Comparison of ENCODE assay signal across 11 cellular contexts in the genomic region with DNA sequence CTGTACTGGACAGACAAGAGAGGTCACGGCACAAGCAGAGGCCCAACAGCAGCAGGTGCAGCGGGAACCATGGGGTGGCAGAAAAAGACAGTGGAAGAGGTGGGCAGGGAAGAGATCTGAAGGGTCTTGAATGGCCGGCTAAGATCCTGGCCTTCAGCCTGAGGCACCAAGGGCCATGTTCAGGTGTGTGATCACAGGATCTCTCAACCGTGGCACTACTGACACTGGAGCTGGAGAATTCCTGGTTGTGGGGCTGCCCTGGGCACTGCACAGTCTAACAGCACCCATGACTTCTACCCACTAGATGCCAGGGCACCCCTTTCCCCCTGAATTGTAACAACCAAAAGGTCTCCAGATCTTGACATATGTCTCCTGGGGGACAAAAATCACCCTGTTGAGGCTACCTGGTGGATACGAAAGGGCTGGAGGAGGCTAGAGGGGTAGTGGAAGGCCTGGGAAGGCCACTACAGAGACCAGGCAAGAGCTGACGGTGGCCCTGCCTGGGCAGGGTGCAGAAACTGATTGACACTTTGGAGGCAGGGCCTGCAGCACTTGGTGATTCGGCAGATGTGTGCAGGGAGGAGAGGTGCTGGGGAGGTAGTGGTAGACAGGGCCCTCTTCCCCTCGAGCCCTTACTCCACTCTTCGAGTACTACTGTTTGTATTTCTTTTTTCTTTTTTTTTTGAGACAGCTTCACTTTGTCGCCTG. TPM values are rescaled to one million over a fixed set of nuclear protein-coding genes. Genes with fewer than 3 reads are reported as not detected.
DNase-seq lines count a peak whose midpoint lies in the region; ATAC-seq, FAIRE-seq and TF ChIP-seq lines count a peak whose summit lies in the region.
"Had no signal": no experiment of that assay in that cellular context is flagged by ENCODE, and none has a peak within 500 bp of the region (broad histone marks: within the 10 kb centered on the region; RNA-seq: fewer than 3 reads in every experiment).

No MANE protein-coding gene starts in this region.

- peak overlapping the region in 9 of 11 experiments; percentile 5 to 99 (median 98); a peak in 14 of 22 replicates for H3K27ac ChIP-seq in BLaER1 treated with 17β-estradiol and CSF1 and Interleukin-3, amounts not matched to agents 10 nM and 100 nM
- H3K27ac ChIP-seq in MM.1S (ENCODE audit: low read length) (peak overlapping the region; percentile 93), H1 (ENCODE audit: low read depth, low read length) (no peak overlapping the region), psoas muscle (peak overlapping the region; percentile 96), testis (peak overlapping the region in 1 of 2 donors; percentile 24)
- H3K27ac ChIP-seq: SJSA1 had no signal

- intact Hi-C loops in psoas muscle (cut with DNase I): loop anchor here in 1 of 2 donors (5.0 kb wide), 1 partner anchor 47 kb away; no protein-coding TSS in a partner anchor
- intact Hi-C loops in testis (cut with DNase I; ENCODE audit: low total_unique reads): no loop called here

- POLR2A ChIA-PET in H1 (lab: Charles Lee; ENCODE audit: partially characterized antibody): interaction anchor here (0.6 to 7.6 kb wide), 8 partner anchors 9 to 702 kb away, joined by 3 to 77 read pairs (median 5); no protein-coding TSS in a partner anchor

- no peak overlapping the region for H2AFZ ChIP-seq in MM.1S (ENCODE audit: low read length)
- H2AFZ ChIP-seq in H1 (ENCODE audit: low read length): no peak overlapping the region

- CTCF ChIA-PET in H1 (lab: Charles Lee; ENCODE audit: partially characterized antibody): interaction anchor here (0.6 to 4.9 kb wide), 7 partner anchors 10 to 418 kb away, joined by 3 to 43 read pairs (median 4); no protein-coding TSS in a partner anchor

- no peak overlapping the region; the same call in 1 of the 2 replicates for H4K8ac ChIP-seq in H1 (ENCODE audit: extremely low read depth, insufficient read depth, low read length)

- WGBS in H1 (ENCODE audit: extremely low coverage in 1 of 2, insufficient coverage in 1 of 2, insufficient read length in 1 of 2, insufficient replicate concordance in 2 of 2, low coverage in 1 of 2, low lambda C conversion rate in 2 of 2, missing lambda C conversion rate in 1 of 2), 2 experiments: 87% methylated on average over 9 of the region's 10 CpGs; no CpG with 5 or more reads in 1 of the 2 experiments
- 66 to 81% (median 72%) methylated on average over 10 of the region's 10 CpGs for WGBS in psoas muscle, 3 donors
- 79 to 82% methylated on average over 10 of the region's 10 CpGs for WGBS in testis, 2 donors

- H3K18ac ChIP-seq in H1 (ENCODE audit: extremely low read depth, low read length): no peak overlapping the region

- no peak for FAIRE-seq in H1 (lab: Jason Lieb, UNC)
- no peak for FAIRE-seq in frontal cortex (lab: Jason Lieb, UNC)

- no peaks in the 10 kb centered on the region for H3K27me3 ChIP-seq in BLaER1 treated with 17β-estradiol and CSF1 and Interleukin-3, amounts not matched to agents 10 nM and 100 nM
- H3K27me3 ChIP-seq in MM.1S (replicated peaks; ENCODE audit: insufficient read depth, low read length): no peaks in the 10 kb centered on the region
- H3K27me3 ChIP-seq in H1 (replicated peaks in 1 of 4; ENCODE audit: control insufficient read depth in 3 of 4, extremely low read depth in 1 of 4, insufficient read depth in 3 of 4, low read length in 3 of 4): no peaks in the 10 kb centered on the region
- no peaks in the 10 kb centered on the region for H3K27me3 ChIP-seq in psoas muscle (ENCODE audit: insufficient read depth in 3 of 3, low read length in 2 of 3)
- H3K27me3 ChIP-seq in testis: no peaks in the 10 kb centered on the region
- H3K27me3 ChIP-seq: SJSA1 had no signal

- H3K4me1 ChIP-seq in BLaER1 treated with 17β-estradiol and CSF1 and Interleukin-3, amounts not matched to agents 10 nM and 100 nM: peaks cover 98 to 100% (median 100%) of the 10 kb centered on the region in 10 experiments
- peaks cover 83% of the 10 kb centered on the region for H3K4me1 ChIP-seq in MM.1S (ENCODE audit: low read length)
- peaks cover 5 to 28% (median 13%) of the 10 kb centered on the region in 4 experiments for H3K4me1 ChIP-seq in H1 (replicated peaks in 1 of 4; ENCODE audit: control insufficient read depth in 3 of 4, insufficient read depth in 4 of 4, low read length in 3 of 4)
- H3K4me1 ChIP-seq in psoas muscle: peaks cover 81% of the 10 kb centered on the region
- H3K4me1 ChIP-seq in testis: peaks cover 46% of the 10 kb centered on the region

- no peak overlapping the region for H2BK15ac ChIP-seq in H1 (ENCODE audit: low read length)

- ATAC-seq in psoas muscle: no peak

- no peaks in the 10 kb centered on the region for H3K9me3 ChIP-seq in BLaER1 treated with 17β-estradiol and CSF1 and Interleukin-3, amounts not matched to agents 10 nM and 100 nM (replicated peaks in 1 of 11)
- H3K9me3 ChIP-seq in MM.1S (replicated peaks; ENCODE audit: insufficient read depth, low read length) (no peaks in the 10 kb centered on the region), H1 (ENCODE audit: insufficient read depth in 2 of 2, low read depth in 1 of 2, low read length in 1 of 2) (no peaks in the 10 kb centered on the region), psoas muscle (no peaks in the 10 kb centered on the region), testis (no peaks in the 10 kb centered on the region)
- H3K9me3 ChIP-seq: SJSA1 had no signal

- no peak overlapping the region for H3K23ac ChIP-seq in H1 (ENCODE audit: insufficient read length)

- peak overlapping the region in 5 of 11 experiments; percentile 20 to 72 (median 47); a peak in 9 of 22 replicates for H3K9ac ChIP-seq in BLaER1 treated with 17β-estradiol and CSF1 and Interleukin-3, amounts not matched to agents 10 nM and 100 nM
- peak overlapping the region; percentile 23; the same call in 1 of the 2 replicates for H3K9ac ChIP-seq in MM.1S (ENCODE audit: low read length)
- H3K9ac ChIP-seq in H1 (replicated peaks in 1 of 4; ENCODE audit: extremely low read depth in 1 of 4, low read depth in 3 of 4, low read length in 3 of 4): no peak overlapping the region

- TF ChIP-seq RAD21 in H1 (IDR thresholded peaks at IDR 0.05 in 1 of 2, conservative IDR thresholded peaks at IDR 0.05 in 1 of 2; ENCODE audit: low read depth in 2 of 2, low read length in 2 of 2): no peak

- H4K91ac ChIP-seq in H1 (replicated peaks; ENCODE audit: insufficient read length, low read length): no peak overlapping the region

- H2BK120ac ChIP-seq in H1 (replicated peaks; ENCODE audit: low read depth, low read length): no peak overlapping the region

- TF ChIP-seq EP300 in H1 (IDR thresholded peaks at IDR 0.05; ENCODE audit: borderline replicate concordance in 1 of 2, low read depth in 2 of 2, low read length in 2 of 2): no peak

- no peak overlapping the region for H2AK5ac ChIP-seq in H1 (ENCODE audit: low read depth, low read length)

- H3K79me2 ChIP-seq in MM.1S (ENCODE audit: low read length): peaks cover 97% of the 10 kb centered on the region
- peaks cover 56 to 98% of the 10 kb centered on the region in 2 experiments for H3K79me2 ChIP-seq in H1 (ENCODE audit: control insufficient read depth in 1 of 2, insufficient read depth in 2 of 2, low read length in 2 of 2)

- peaks cover 84% of the 10 kb centered on the region for H3F3A ChIP-seq in MM.1S (ENCODE audit: insufficient read depth, low read length)

- peak overlapping the region; percentile 15 to 100 (median 99) for H3K4me2 ChIP-seq in BLaER1 treated with 17β-estradiol and CSF1 and Interleukin-3, amounts not matched to agents 10 nM and 100 nM
- H3K4me2 ChIP-seq in MM.1S (ENCODE audit: low read depth, low read length) (peak overlapping the region; percentile 99), H1 (ENCODE audit: insufficient read depth in 1 of 2, low read depth in 2 of 2, low read length in 2 of 2) (peak overlapping the region in 1 of 2 experiments; percentile 19; a peak in 1 of 4 replicates)

- H4K5ac ChIP-seq in H1 (ENCODE audit: insufficient read length, low read depth, low read length): no peak overlapping the region

- peaks cover 62 to 92% (median 78%) of the 10 kb centered on the region in 11 experiments for H3K36me3 ChIP-seq in BLaER1 treated with 17β-estradiol and CSF1 and Interleukin-3, amounts not matched to agents 10 nM and 100 nM
- H3K36me3 ChIP-seq in MM.1S (replicated peaks; ENCODE audit: insufficient read depth, low read length) (peaks cover 7% of the 10 kb centered on the region), H1 (ENCODE audit: control insufficient read depth in 2 of 4, insufficient read depth in 4 of 4, low read length in 3 of 4) (peaks cover 22 to 70% (median 29%) of the 10 kb centered on the region in 4 experiments; a peak in 7 of 8 replicates), psoas muscle (ENCODE audit: insufficient read depth in 1 of 2, low read depth in 1 of 2) (peaks cover 0 to 11% of the 10 kb centered on the region in 2 donors), testis (ENCODE audit: low read depth, missing control alignments) (no peaks in the 10 kb centered on the region)

- no peak overlapping the region for H2BK20ac ChIP-seq in H1 (ENCODE audit: low read length)

- H3K4ac ChIP-seq in H1 (replicated peaks; ENCODE audit: insufficient read length, low read depth, low read length): no peak overlapping the region

- no peak overlapping the region for H2BK12ac ChIP-seq in H1 (ENCODE audit: low read depth, low read length)

- no peaks in the 10 kb centered on the region for H3K23me2 ChIP-seq in H1 (ENCODE audit: low read depth, low read length)

- H3K56ac ChIP-seq in H1 (replicated peaks; ENCODE audit: insufficient read length, low read depth, low read length): no peak overlapping the region

- DNase-seq in MM.1S (peak; percentile 41), H1 (ENCODE audit: low read depth in 1 of 2, low spot score in 2 of 2) (no peak), psoas muscle (no peak), anterior cingulate cortex (lab: John Stamatoyannopoulos, UW) (no peak), testis (no peak), activated gamma-delta T cell (lab: John Stamatoyannopoulos, UW) (no peak), frontal cortex (ENCODE audit: low spot score in 2 of 2) (no peak)
- DNase-seq: NCI-H1092 treated with DMSO at 0.1 percent for 48 hours, NCI-H774 had no signal

- TF ChIP-seq CTCF in MM.1S (IDR thresholded peaks at IDR 0.05; ENCODE audit: low read length): no peak
- no peak for TF ChIP-seq CTCF in H1 (IDR thresholded peaks at IDR 0.05; ENCODE audit: control extremely low read depth in 1 of 3, insufficient read depth in 1 of 3, low read depth in 1 of 3, low read length in 3 of 3)
- no peak for TF ChIP-seq CTCF in psoas muscle (IDR thresholded peaks at IDR 0.05)
- no peak for TF ChIP-seq CTCF in testis (IDR thresholded peaks at IDR 0.05)

- peak in 1 of 2 experiments; percentile 31; a peak in 1 of 3 replicates for TF ChIP-seq POLR2A in H1 (IDR thresholded peaks at IDR 0.05; ENCODE audit: control extremely low read depth in 1 of 2, low read depth in 2 of 2, low read length in 2 of 2)
- TF ChIP-seq POLR2A in testis (IDR thresholded peaks at IDR 0.05): no peak

- H4K20me1 ChIP-seq in BLaER1 treated with 17β-estradiol and CSF1 and Interleukin-3, amounts not matched to agents 10 nM and 100 nM: peaks cover 100% of the 10 kb centered on the region in 11 experiments
- H4K20me1 ChIP-seq in MM.1S (ENCODE audit: insufficient read depth, low read length): peaks cover 49% of the 10 kb centered on the region
- peaks cover 64 to 67% of the 10 kb centered on the region in 2 experiments for H4K20me1 ChIP-seq in H1 (replicated peaks in 1 of 2; ENCODE audit: control insufficient read depth in 1 of 2, insufficient read depth in 2 of 2, low read length in 2 of 2)

- peak overlapping the region; percentile 52; the same call in 1 of the 2 replicates for H2BK5ac ChIP-seq in H1 (ENCODE audit: low read depth, low read length)

- no peak overlapping the region for H3K4me3 ChIP-seq in BLaER1 treated with 17β-estradiol and CSF1 and Interleukin-3, amounts not matched to agents 10 nM and 100 nM
- H3K4me3 ChIP-seq in MM.1S (ENCODE audit: low read length) (peak overlapping the region; percentile 10; the same call in 1 of the 2 replicates), H1 (ENCODE audit: extremely low read depth in 1 of 4, insufficient read depth in 2 of 4, low read depth in 3 of 4, low read length in 4 of 4) (no peak overlapping the region), psoas muscle (no peak overlapping the region), testis (no peak overlapping the region)
- H3K4me3 ChIP-seq: SJSA1 had no signal

- no peaks in the 10 kb centered on the region for H3K9me2 ChIP-seq in MM.1S (replicated peaks; ENCODE audit: insufficient read depth, low read length)

- H3K79me1 ChIP-seq in H1 (ENCODE audit: low read depth, low read length): peaks cover 30% of the 10 kb centered on the region

- H3K14ac ChIP-seq in H1 (ENCODE audit: insufficient read length): no peak overlapping the region

RNA-seq across cellular contexts. Expression of gene CSNK1E, which starts 8.3 kb away (rescaled TPM):
- 244 and 247 TPM in 2 replicates for total RNA-seq in H1 (2021; fragmentation: NEBNext Ultra II Directional; extraction: Animal tissue kit (Norgen Biotek cat#: 25700))
- polyA plus RNA-seq in H1 (2011; rRNA removed) (263 and 387 TPM in 2 replicates), psoas muscle (100 to 1,000 TPM in 1 of 3 donors, 10 to 100 TPM in 2; 33.4 to 193 (median 63.6) TPM), testis (ENCODE audit: insufficient read depth, low read depth, low replicate concordance) (69.2 TPM)
- polyA plus RNA-seq in H1 (2011; cell fraction: cytosol; rRNA removed): 335 TPM
- polyA plus RNA-seq in H1 (2011; cell fraction: nucleus; rRNA removed): 537 TPM
- polyA plus RNA-seq in H1 (2012, experiment 1 of 2): 185 to 231 TPM (median 213 TPM) in 4 replicates
- 133 TPM for polyA plus RNA-seq in H1 (2012, experiment 2 of 2)
- polyA plus RNA-seq in H1 (2013, experiment 1 of 2): 177 TPM
- 168 TPM for polyA plus RNA-seq in H1 (2013, experiment 2 of 2)
- polyA minus RNA-seq in H1 (2011; rRNA and poly(A)+ RNA removed): 183 and 358 TPM in 2 replicates
- 170 TPM for polyA minus RNA-seq in H1 (2011; cell fraction: cytosol; rRNA and poly(A)+ RNA removed)
- polyA minus RNA-seq in H1 (2011; cell fraction: nucleus; rRNA and poly(A)+ RNA removed): 213 TPM
- total RNA-seq in psoas muscle (10 to 100 TPM; 41.4 to 61.8 (median 49.0) TPM), testis (100 to 1,000 TPM; 133 to 134 TPM), frontal cortex (197 TPM)

RNA-seq across cellular contexts. Expression of gene TMEM184B, which starts 36.1 kb away (rescaled TPM):
- total RNA-seq in H1 (2021; fragmentation: NEBNext Ultra II Directional; extraction: Animal tissue kit (Norgen Biotek cat#: 25700)): 79.9 and 81.0 TPM in 2 replicates
- polyA plus RNA-seq in H1 (2011; rRNA removed) (41.6 and 70.6 TPM in 2 replicates), psoas muscle (10 to 100 TPM; 13.6 to 28.2 (median 24.8) TPM), testis (ENCODE audit: insufficient read depth, low read depth, low replicate concordance) (25.2 TPM)
- polyA plus RNA-seq in H1 (2011; cell fraction: cytosol; rRNA removed): 29.5 TPM
- 55.9 TPM for polyA plus RNA-seq in H1 (2011; cell fraction: nucleus; rRNA removed)
- polyA plus RNA-seq in H1 (2012, experiment 1 of 2): 34.1 to 60.3 TPM (median 56.8 TPM) in 4 replicates
- polyA plus RNA-seq in H1 (2012, experiment 2 of 2): 49.3 TPM
- polyA plus RNA-seq in H1 (2013, experiment 1 of 2): 57.6 TPM
- polyA plus RNA-seq in H1 (2013, experiment 2 of 2): 64.6 TPM
- polyA minus RNA-seq in H1 (2011; rRNA and poly(A)+ RNA removed): 31.7 and 53.2 TPM in 2 replicates
- 60.0 TPM for polyA minus RNA-seq in H1 (2011; cell fraction: cytosol; rRNA and poly(A)+ RNA removed)
- polyA minus RNA-seq in H1 (2011; cell fraction: nucleus; rRNA and poly(A)+ RNA removed): 32.2 TPM
- total RNA-seq in psoas muscle (10 to 100 TPM; 23.2 to 40.3 (median 30.3) TPM), testis (10 to 100 TPM; 35.4 to 66.5 TPM), frontal cortex (6.9 TPM)
